In genomic region chr16:28974437-28975157, GRCh38 we compare ENCODE assay signal across 8 cellular contexts. TPM values are rescaled to one million over a fixed set of nuclear protein-coding genes. Genes with fewer than 3 reads are reported as not detected.
DNase-seq lines count a peak whose midpoint lies in the region; ATAC-seq and TF ChIP-seq lines count a peak whose summit lies in the region.

Gene SPNS1, plus strand, starts transcription at chr16:28974778. Its CDS starts 374 bp downstream, at chr16:28975152.

- peak within 1 kb of the TSS; percentile 30; the same call in 1 of the 2 replicates for H3K18ac ChIP-seq in IMR-90 (ENCODE audit: low read depth, low read length)

- H3K27me3 Mint-ChIP-seq in Calu3 (ENCODE audit: unreplicated experiment), result no peaks in the 10 kb centered on the region

- H4K20me1 ChIP-seq in IMR-90 (ENCODE audit: insufficient read depth, low read length), result 0 out of 2 replicates have a peak, but pooled peaks cover 3% of the 10 kb centered on the region

- TF ChIP-seq CTCF in Calu3 (IDR thresholded peaks at IDR 0.05; ENCODE audit: unreplicated experiment) (no peak), IMR-90 (conservative IDR thresholded peaks at IDR 0.05; ENCODE audit: low read depth, low read length) (no peak), epithelial cell of esophagus (IDR thresholded peaks at IDR 0.05; ENCODE audit: insufficient read depth, low read depth, low read length, missing control alignments) (no peak)

- H3K9me3 ChIP-seq in IMR-90 (ENCODE audit: control insufficient read depth, insufficient read depth, low read length), result no peaks in the 10 kb centered on the region
- H3K9me3 ChIP-seq in mononuclear cell (ENCODE audit: low read depth, low read length), result no peaks in the 10 kb centered on the region

- H2BK120ac ChIP-seq in IMR-90 (ENCODE audit: low read depth, low read length), result peak within 1 kb of the TSS; percentile 11

- intact Hi-C loops in Calu3 (cut with micrococcal nuclease; ENCODE audit: unreplicated experiment), result no loop called here
- intact Hi-C loops in IMR-90 (cut with micrococcal nuclease), result loop anchor here (5.0 to 10.0 kb wide), 3 partner anchors 98 to 750 kb away; no protein-coding TSS in a partner anchor

- dilution Hi-C loops in IMR-90 (cut with HindIII; ENCODE audit: low sequenced_read_pairs, unreplicated experiment), result no loop called here

- peak within 1 kb of the TSS; percentile 77 for H3K14ac ChIP-seq in IMR-90 (replicated peaks; ENCODE audit: low read depth, low read length)

- DNase-seq in Calu3, result peak; percentile 99
- DNase-seq in IMR-90, result peak; percentile 97
- DNase-seq in OCI-M1 (lab: John Stamatoyannopoulos, UW), result peak; percentile 98
- peak; percentile 90 for DNase-seq in activated T-cell treated with anti-CD3 and anti-CD28 coated beads for 24 hours (ENCODE audit: low read depth)
- peak; percentile 95 for DNase-seq in epithelial cell of esophagus (ENCODE audit: low read depth)
- DNase-seq in stimulated activated CD8-positive, alpha-beta memory T cell treated with anti-CD3 and anti-CD28 coated beads, Interleukin-4, amount 100 ng/mL, for 1 hour (ENCODE audit: low read depth in 2 of 2, low spot score in 1 of 2), result peak; percentile 82 to 87

- H3K36me3 Mint-ChIP-seq in Calu3 (ENCODE audit: insufficient read depth, unreplicated experiment), result peaks cover 31% of the 10 kb centered on the region

- no peaks in the 10 kb centered on the region for H3K9me3 Mint-ChIP-seq in Calu3 (ENCODE audit: low read depth, unreplicated experiment)

- POLR2A ChIA-PET in IMR-90 (lab: Charles Lee; ENCODE audit: unreplicated experiment), result no interaction called here

- peak within 1 kb of the TSS; percentile 72 for H4K91ac ChIP-seq in IMR-90 (ENCODE audit: insufficient read depth, low read depth, low read length)

- 0 out of 3 replicates have a peak within 1 kb of the TSS, but pooled peaks have one; percentile 8 for H2BK15ac ChIP-seq in IMR-90 (ENCODE audit: low read depth, low read length)

- peak within 1 kb of the TSS; percentile 84 for H2AK9ac ChIP-seq in IMR-90 (replicated peaks; ENCODE audit: low read depth, low read length, poor library complexity)

- peak within 1 kb of the TSS; percentile 66 for H4K5ac ChIP-seq in IMR-90 (ENCODE audit: low read depth, low read length)

- H3K4me2 ChIP-seq in IMR-90 (ENCODE audit: low read depth, low read length), result peak within 1 kb of the TSS; percentile 94

- peaks cover 12% of the 10 kb centered on the region for H3K36me3 ChIP-seq in IMR-90 (ENCODE audit: control insufficient read depth, insufficient read depth, low read length)

- H3K9ac ChIP-seq in IMR-90 (ENCODE audit: low read depth, low read length), result peak within 1 kb of the TSS; percentile 85

- H2BK20ac ChIP-seq in IMR-90 (ENCODE audit: low read depth, low read length), result no peak within 1 kb of the TSS

- H3K4me1 Mint-ChIP-seq in Calu3 (ENCODE audit: low read depth, unreplicated experiment), result peaks cover 24% of the 10 kb centered on the region

- H2AFZ ChIP-seq in IMR-90 (replicated peaks; ENCODE audit: low read length, poor library complexity), result peak within 1 kb of the TSS; percentile 100

- H3K27ac Mint-ChIP-seq in Calu3 (ENCODE audit: unreplicated experiment), result peak within 1 kb of the TSS; percentile 99

- H3K4me1 ChIP-seq in IMR-90 (ENCODE audit: control insufficient read depth, insufficient read depth, low read length), result no peaks in the 10 kb centered on the region
- H3K4me1 ChIP-seq in mononuclear cell (ENCODE audit: insufficient read depth, low read length), result peaks cover 40% of the 10 kb centered on the region

- peak within 1 kb of the TSS; percentile 18 for H2BK5ac ChIP-seq in IMR-90 (ENCODE audit: low read depth, low read length, poor library complexity, severe bottlenecking)

- H3K27me3 ChIP-seq in IMR-90 (ENCODE audit: control insufficient read depth, insufficient read depth, low read length) (no peaks in the 10 kb centered on the region), mononuclear cell (ENCODE audit: insufficient read depth, low read length) (no peaks in the 10 kb centered on the region)

- H3K4me3 ChIP-seq in IMR-90 (ENCODE audit: insufficient read depth, low read depth, low read length) (peak within 1 kb of the TSS; percentile 75), epithelial cell of esophagus (ENCODE audit: low read length) (peak within 1 kb of the TSS; percentile 86), mononuclear cell (ENCODE audit: low read length) (peak within 1 kb of the TSS; percentile 77)

- ATAC-seq in GM21526 (IDR thresholded peaks at IDR 0.05; ENCODE audit: low FRiP score, unreplicated experiment), result peak; percentile 67
- peak; percentile 88 for ATAC-seq in IMR-90 (ENCODE audit: low read depth)

- no peak; the same call in 1 of the 2 replicates for TF ChIP-seq RAD21 in IMR-90 (IDR thresholded peaks at IDR 0.05; ENCODE audit: low read length)

- in situ Hi-C loops in IMR-90 (cut with MboI; ENCODE audit: low sequenced_read_pairs), result loop anchor here (25.0 kb wide), 1 partner anchor 288 kb away; no protein-coding TSS in a partner anchor

- H3K27ac ChIP-seq in IMR-90 (ENCODE audit: insufficient read depth, low read length), result peak within 1 kb of the TSS; percentile 76

- CTCF ChIA-PET in Calu3 (lab: Charles Lee) (interaction anchor here (0.8 kb wide), 1 partner anchor 845 kb away, joined by 8 read pairs; no protein-coding TSS in a partner anchor), IMR-90 (lab: Yijun Ruan, JAX) (interaction anchor here (0.6 kb wide), 1 partner anchor 160 kb away, joined by 3 read pairs; no protein-coding TSS in a partner anchor)

- peaks cover 17 to 41% of the 10 kb centered on the region in 2 experiments for H3K79me1 ChIP-seq in IMR-90 (ENCODE audit: low read depth in 1 of 2, low read length in 2 of 2)

- H3K9me1 ChIP-seq in IMR-90 (ENCODE audit: insufficient read depth, low read length), result peaks cover 7% of the 10 kb centered on the region

- H3K4ac ChIP-seq in IMR-90 (ENCODE audit: low read depth, low read length), result peak within 1 kb of the TSS; percentile 79

- TF ChIP-seq POLR2A in IMR-90 (IDR thresholded peaks at IDR 0.05; ENCODE audit: low read depth, low read length), result peak; percentile 82; the same call in 1 of the 2 replicates

- peak within 1 kb of the TSS; percentile 99 for H3K4me3 Mint-ChIP-seq in Calu3 (ENCODE audit: low read depth, unreplicated experiment)

- WGBS in IMR-90 (ENCODE audit: extremely low coverage in 2 of 2, insufficient read length in 1 of 2), 2 experiments, result 0% methylated on average over 33 of the region's 60 CpGs; no CpG with 5 or more reads in 1 of the 2 experiments

- peak within 1 kb of the TSS; percentile 77 for H3K56ac ChIP-seq in IMR-90 (ENCODE audit: extremely low read depth, insufficient read depth, low read length)

- BruUV-seq in Calu3 (replicated peaks; lab: Mats Ljungman, UMichigan) (no TSS peak), IMR-90 (replicated peaks; lab: Mats Ljungman, UMichigan) (TSS peak; percentile 71)

- peak within 1 kb of the TSS; percentile 88 to 97 for H4K8ac ChIP-seq in IMR-90 (ENCODE audit: low read depth in 2 of 2, low read length in 2 of 2)

- H3K23ac ChIP-seq in IMR-90 (ENCODE audit: low read depth, low read length), result peak within 1 kb of the TSS; percentile 66; the same call in 1 of the 2 replicates

- H2AK5ac ChIP-seq in IMR-90 (ENCODE audit: low read depth, low read length), result peak within 1 kb of the TSS; percentile 87

TF ChIP-seq in IMR-90, 13 proteins besides CTCF, POLR2A, EP300 and RAD21:
- no peak for TF ChIP-seq ELK1 (IDR thresholded peaks at IDR 0.05; ENCODE audit: borderline replicate concordance, low read depth, low read length)
- TF ChIP-seq MAFK (IDR thresholded peaks at IDR 0.05; ENCODE audit: low read depth, low read length), result no peak
- TF ChIP-seq CHD1 (IDR thresholded peaks at IDR 0.05; ENCODE audit: low read depth, low read length), result no peak; the same call in 1 of the 2 replicates
- TF ChIP-seq BHLHE40 (IDR thresholded peaks at IDR 0.05; ENCODE audit: low read depth, low read length), result peak; percentile 91
- TF ChIP-seq NFE2L2 (IDR thresholded peaks at IDR 0.05; ENCODE audit: low read depth, low read length), result no peak
- TF ChIP-seq FOS (IDR thresholded peaks at IDR 0.05; ENCODE audit: low read depth, low read length), result peak; percentile 89
- TF ChIP-seq CEBPB (IDR thresholded peaks at IDR 0.05; ENCODE audit: low read depth, low read length), result 0 out of 2 replicates have a peak, but pooled peaks have one; percentile 12
- no peak for TF ChIP-seq RCOR1 (IDR thresholded peaks at IDR 0.05; ENCODE audit: insufficient replicate concordance, low read length)
- TF ChIP-seq MXI1 (IDR thresholded peaks at IDR 0.05; ENCODE audit: borderline replicate concordance, low read depth, low read length), result peak; percentile 84
- TF ChIP-seq RFX5 (IDR thresholded peaks at IDR 0.05; ENCODE audit: low read depth, low read length), result no peak
- TF ChIP-seq MAZ (IDR thresholded peaks at IDR 0.05; ENCODE audit: borderline replicate concordance, low read depth, low read length), result peak; percentile 69; the same call in 1 of the 2 replicates
- no peak for TF ChIP-seq SMC3 (IDR thresholded peaks at IDR 0.05; ENCODE audit: low read depth, low read length)
- TF ChIP-seq USF2 (IDR thresholded peaks at IDR 0.05; ENCODE audit: low read depth, low read length), result peak; percentile 100

RNA-seq across cellular contexts. Expression of gene SPNS1, which starts in this region (rescaled TPM):
- 44.8 and 50.0 TPM in 2 replicates for total RNA-seq in Calu3 (2022)
- total RNA-seq in IMR-90 (2012; rRNA removed), result 4.7 and 6.9 TPM in 2 replicates
- polyA plus RNA-seq in IMR-90 (2012; rRNA removed), result 37.3 and 39.9 TPM in 2 replicates
- 39.0 and 52.2 TPM in 2 replicates for polyA plus RNA-seq in IMR-90 (2012; cell fraction: cytosol; rRNA removed)
- polyA plus RNA-seq in IMR-90 (2012; cell fraction: nucleus; rRNA removed; ENCODE audit: low replicate concordance), result 89.2 and 183 TPM in 2 replicates
- 18.7 TPM for total RNA-seq in mononuclear cell

Comparison
In these comparisons a context has a peak if more than half of its experiments do, and no peak if none do; other contexts are left out.
1. Peak in every context shown above with its lines: DNase-seq, ATAC-seq, H3K4me3 ChIP-seq and H3K27ac ChIP-seq.